In the genomic region with DNA sequence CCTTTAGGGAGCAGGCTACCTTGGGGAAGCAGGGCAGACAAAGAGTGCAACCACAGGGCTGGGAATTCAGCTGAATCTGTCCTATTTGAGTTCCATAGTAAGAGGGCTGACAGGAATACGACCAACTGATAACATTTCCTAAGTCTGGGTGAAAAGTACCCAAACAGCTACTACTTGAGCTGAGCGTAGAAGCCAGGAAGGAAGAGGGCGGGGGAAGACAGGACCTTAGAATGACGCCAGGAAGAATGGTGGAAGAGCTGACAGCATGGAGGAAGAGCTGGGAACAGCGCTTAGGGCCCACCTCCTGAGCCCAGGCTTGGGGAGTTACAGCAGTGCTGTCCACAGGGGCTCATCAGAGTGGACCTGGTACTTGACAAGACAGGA, we compare ENCODE assay signal across 12 cellular contexts. TPM values are rescaled to one million over a fixed set of nuclear protein-coding genes. Genes with fewer than 3 reads are reported as not detected.
A peak's percentile ranks its signal among the peaks of the same experiment; 100 is the strongest.
DNase-seq lines count a peak whose midpoint lies in the region; ATAC-seq, FAIRE-seq and TF ChIP-seq lines count a peak whose summit lies in the region.
"Had no signal": no experiment of that assay in that cellular context is flagged by ENCODE, and none has a peak within 500 bp of the region (broad histone marks: within the 10 kb centered on the region; RNA-seq: fewer than 3 reads in every experiment).

No MANE protein-coding gene starts in this region.

- no peak overlapping the region for H2AFZ ChIP-seq in GM23248

- peak overlapping the region; percentile 19; the same call in 1 of the 2 replicates for H3K9ac ChIP-seq in GM23248

- peak overlapping the region; percentile 70 for H3K27ac Mint-ChIP-seq in central memory CD8-positive, alpha-beta T cell (ENCODE audit: low read depth)
- no peak overlapping the region for H3K27ac Mint-ChIP-seq in osteocyte (ENCODE audit: unreplicated experiment)

- no peak for TF ChIP-seq EP300 in A549 (IDR thresholded peaks at IDR 0.05)

- POLR2A ChIA-PET in A549 (lab: Yijun Ruan, JAX): no interaction called here

- H4K20me1 ChIP-seq in GM23248 (ENCODE audit: insufficient read depth): peaks cover 3% of the 10 kb centered on the region; the same call in 1 of the 2 replicates

- H3K27ac ChIP-seq in A549 (peak overlapping the region in 1 of 2 experiments; percentile 31; a peak in 2 of 6 replicates), GM23248 (peak overlapping the region; percentile 73), muscle layer of duodenum (ENCODE audit: low read length) (peak overlapping the region; percentile 25)
- H3K27ac ChIP-seq: ovary had no signal

- TF ChIP-seq RAD21 in A549 (conservative IDR thresholded peaks at IDR 0.05 in 1 of 2, IDR thresholded peaks at IDR 0.05 in 1 of 2): no peak

- H3K9me3 ChIP-seq in A549 (no peaks in the 10 kb centered on the region), GM23248 (ENCODE audit: low read depth) (no peaks in the 10 kb centered on the region), muscle layer of duodenum (ENCODE audit: control insufficient read depth in 1 of 2, low read length in 2 of 2) (no peaks in the 10 kb centered on the region)
- H3K9me3 ChIP-seq: ovary had no signal

- ATAC-seq in A549 (peak; percentile 71), GM21737 (IDR thresholded peaks at IDR 0.05; ENCODE audit: unreplicated experiment) (no peak)
- ATAC-seq in central memory CD8-positive, alpha-beta T cell (replicated peaks; ENCODE audit: extremely low read depth, poor library complexity, severe bottlenecking): no peak
- ATAC-seq: GM12878 had no signal

- TF ChIP-seq CTCF in A549 (IDR thresholded peaks at IDR 0.05) (no peak), osteocyte (IDR thresholded peaks at IDR 0.05) (no peak)

- FAIRE-seq in A549 (lab: Jason Lieb, UNC) (no peak), urothelium cell line (lab: Jason Lieb, UNC) (no peak)
- FAIRE-seq: GM12878, keratinocyte had no signal

- TF ChIP-seq POLR2A in A549 (IDR thresholded peaks at IDR 0.05; ENCODE audit: low read length): no peak

- in situ Hi-C loops in GM23248 (cut with MboI): no loop called here

- H3K4me1 ChIP-seq in A549: peaks cover 21% of the 10 kb centered on the region
- peaks cover 15% of the 10 kb centered on the region for H3K4me1 ChIP-seq in GM23248 (ENCODE audit: insufficient read depth)
- H3K4me1 ChIP-seq in muscle layer of duodenum (ENCODE audit: control insufficient read depth in 1 of 2, insufficient read depth in 2 of 2, low read length in 2 of 2): peaks cover 13 to 24% of the 10 kb centered on the region in 2 donors

- H3K4me3 Mint-ChIP-seq in central memory CD8-positive, alpha-beta T cell: peak overlapping the region; percentile 62
- no peak overlapping the region for H3K4me3 Mint-ChIP-seq in osteocyte (ENCODE audit: unreplicated experiment)

- 87% methylated on average over 5 of the region's 5 CpGs for WGBS in A549 (ENCODE audit: missing lambda C conversion rate)
- WGBS in GM23248 (ENCODE audit: low coverage in 1 of 2, low lambda C conversion rate in 2 of 2, missing lambda C conversion rate in 2 of 2), 2 experiments: 53 to 69% methylated on average over 4 to 5 of the region's 5 CpGs

- DNase-seq in A549 (ENCODE audit: low read depth in 1 of 2, low spot score in 1 of 2) (no peak), GM23248 (no peak), urothelium cell line (ENCODE audit: low spot score) (no peak), osteocyte (ENCODE audit: extremely low spot score, unreplicated experiment) (no peak), DMS53 (lab: John Stamatoyannopoulos, UW) (no peak)
- no peak for DNase-seq in central memory CD8-positive, alpha-beta T cell (ENCODE audit: low spot score in 2 of 2)
- DNase-seq: NCI-H146, ovary had no signal

- no peaks in the 10 kb centered on the region for H3K9me2 ChIP-seq in GM23248 (ENCODE audit: insufficient read depth)

- no peaks in the 10 kb centered on the region for H3K36me3 ChIP-seq in GM23248 (ENCODE audit: low read depth)
- H3K36me3 ChIP-seq in muscle layer of duodenum (ENCODE audit: control insufficient read depth in 1 of 2, insufficient read depth in 2 of 2, low read length in 2 of 2): no peaks in the 10 kb centered on the region
- H3K36me3 ChIP-seq: ovary had no signal

- CTCF ChIA-PET in A549 (lab: Yijun Ruan, JAX): interaction anchor here (0.5 to 1.3 kb wide), 2 partner anchors 9 to 211 kb away, joined by 3 read pairs; no protein-coding TSS in a partner anchor

- H3K27me3 ChIP-seq in GM23248 (replicated peaks; ENCODE audit: insufficient read depth): no peaks in the 10 kb centered on the region
- H3K27me3 ChIP-seq in muscle layer of duodenum (ENCODE audit: low read depth, low read length): no peaks in the 10 kb centered on the region
- H3K27me3 ChIP-seq: ovary had no signal

- no peaks in the 10 kb centered on the region for H3K9me3 Mint-ChIP-seq in central memory CD8-positive, alpha-beta T cell
- no peaks in the 10 kb centered on the region for H3K9me3 Mint-ChIP-seq in osteocyte (ENCODE audit: unreplicated experiment)

- H3K4me1 Mint-ChIP-seq in central memory CD8-positive, alpha-beta T cell: peaks cover 30% of the 10 kb centered on the region
- H3K4me1 Mint-ChIP-seq in osteocyte (ENCODE audit: unreplicated experiment): peaks cover 19% of the 10 kb centered on the region

- H3F3A ChIP-seq in GM23248 (ENCODE audit: insufficient read depth): 0 out of 2 replicates have a peak, but pooled peaks cover 16% of the 10 kb centered on the region

- H3K4me2 ChIP-seq in A549: no peak overlapping the region; the same call in 2 of the 3 replicates
- no peak overlapping the region for H3K4me2 ChIP-seq in GM23248 (ENCODE audit: unreplicated experiment)

- H3K27me3 Mint-ChIP-seq in central memory CD8-positive, alpha-beta T cell: no peaks in the 10 kb centered on the region
- H3K27me3 Mint-ChIP-seq in osteocyte (ENCODE audit: unreplicated experiment): no peaks in the 10 kb centered on the region

- H3K36me3 Mint-ChIP-seq in central memory CD8-positive, alpha-beta T cell (ENCODE audit: insufficient read depth): peaks cover 45% of the 10 kb centered on the region
- peaks cover 15% of the 10 kb centered on the region for H3K36me3 Mint-ChIP-seq in osteocyte (ENCODE audit: unreplicated experiment)

- H3K4me3 ChIP-seq in A549 (no peak overlapping the region), GM23248 (no peak overlapping the region), muscle layer of duodenum (ENCODE audit: low read depth in 1 of 2, low read length in 2 of 2) (no peak overlapping the region)
- H3K4me3 ChIP-seq: GM12878, ovary had no signal

- H3K79me2 ChIP-seq in GM23248 (ENCODE audit: insufficient read depth): peaks cover 94% of the 10 kb centered on the region

TF ChIP-seq in A549, 52 proteins besides CTCF, POLR2A, EP300 and RAD21:
- TF ChIP-seq NPAS2 (CRISPR knock-in tag; IDR thresholded peaks at IDR 0.05; ENCODE audit: borderline replicate concordance) (no peak), CHD4 (IDR thresholded peaks at IDR 0.05; ENCODE audit: borderline replicate concordance) (no peak)
TF ChIP-seq in A549: peak in this region for 0.

RNA-seq across cellular contexts. Expression of a gene that starts 14.4 kb away (rescaled TPM):
- 16.6 and 17.7 TPM in 2 replicates for polyA plus RNA-seq in A549 (2011; rRNA removed)
- 7.4 and 7.8 TPM in 2 replicates for polyA plus RNA-seq in A549 (2012; cell fraction: cytosol; rRNA removed)
- 10.5 and 13.7 TPM in 2 replicates for polyA plus RNA-seq in A549 (2012; cell fraction: nucleus; rRNA removed)
- polyA plus RNA-seq in A549 (2017; fragmentation: RNase III; extraction: RNeasy Plus Mini Kit Qiagen cat#74134 plus additional on column Dnase treatment): 16.5 to 19.2 TPM (median 17.9 TPM) in 3 replicates
- 24.9 and 29.9 TPM in 2 replicates for polyA minus RNA-seq in A549 (2011; rRNA and poly(A)+ RNA removed)
- 16.5 and 16.7 TPM in 2 replicates for total RNA-seq in GM23248 (2014; rRNA removed; shearing (Covaris generic))
- 10.3 and 13.0 TPM in 2 replicates for polyA plus RNA-seq in GM23248 (2016; fragmentation: Nextera tagmentation; extraction: Ambion mirVana)
- total RNA-seq in osteocyte: 43.7 and 44.6 TPM in 2 replicates

Comparison
In these comparisons a context has a peak if more than half of its experiments do, and no peak if none do; other contexts are left out.
1. ATAC-seq: peak in A549 (2 of 2); none in central memory CD8-positive, alpha-beta T cell (single experiment) and GM21737 (single experiment).